In the genomic region with DNA sequence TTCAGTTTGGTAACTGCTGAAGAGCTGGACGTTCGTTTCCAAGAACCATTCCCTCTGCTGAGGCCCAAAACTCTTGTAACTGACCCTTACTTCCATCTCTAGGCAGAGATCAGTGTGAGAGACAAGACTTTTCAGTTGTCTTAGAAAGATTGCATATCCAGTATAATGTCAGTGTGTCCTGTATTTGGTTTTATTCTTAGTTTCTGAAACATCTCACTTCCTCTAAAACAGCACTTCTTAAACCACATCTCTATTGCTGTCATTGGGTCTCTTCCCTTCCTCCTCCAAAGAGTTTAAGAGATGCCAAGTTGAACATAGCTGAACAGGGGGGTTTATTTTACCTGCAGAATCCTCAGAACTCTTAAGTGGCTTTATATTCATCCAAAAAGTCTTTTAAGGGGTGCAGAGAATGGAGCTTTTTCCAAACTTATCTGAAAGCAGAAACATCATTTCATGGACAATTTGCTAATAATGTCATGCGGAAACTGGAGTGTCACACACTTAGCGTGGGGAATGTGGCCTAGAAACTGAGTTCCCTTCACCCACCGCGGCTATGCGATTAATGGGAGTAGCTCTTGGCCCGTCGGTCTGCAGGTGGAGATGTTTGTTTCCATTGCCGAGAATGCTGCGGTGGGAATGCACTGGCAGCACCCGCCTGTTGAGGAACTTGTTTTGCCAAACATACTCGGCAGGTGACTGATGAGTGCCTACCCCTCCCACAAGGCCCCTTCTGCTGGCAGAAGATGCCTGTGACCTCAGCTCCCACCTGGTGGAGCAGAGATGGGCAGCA, we compare ENCODE assay signal across 11 cellular contexts.
DNase-seq lines count a peak whose midpoint lies in the region; ATAC-seq and TF ChIP-seq lines count a peak whose summit lies in the region.
"Had no signal": no experiment of that assay in that cellular context is flagged by ENCODE, and none has a peak within 500 bp of the region (broad histone marks: within the 10 kb centered on the region; RNA-seq: fewer than 3 reads in every experiment).

No MANE protein-coding gene starts in this region.

- no peak for TF ChIP-seq CTCF in esophagus squamous epithelium (IDR thresholded peaks at IDR 0.05)

- WGBS in esophagus squamous epithelium, 2 donors, result 78 to 80% methylated on average over 12 to 13 of the region's 13 CpGs

- TF ChIP-seq POLR2A in esophagus squamous epithelium (IDR thresholded peaks at IDR 0.05), result no peak

- no peaks in the 10 kb centered on the region for H3K36me3 ChIP-seq in esophagus squamous epithelium
- H3K36me3 ChIP-seq: HAP-1 had no signal

- no peaks in the 10 kb centered on the region for H3K9me3 ChIP-seq in esophagus squamous epithelium
- H3K9me3 ChIP-seq: HAP-1 had no signal

- peak; percentile 66 for DNase-seq in CD1c-positive myeloid dendritic cell (ENCODE audit: extremely low spot score)
- DNase-seq in OCI-M1 (lab: John Stamatoyannopoulos, UW), result peak; percentile 6
- DNase-seq in A172 (ENCODE audit: low spot score), result no peak
- DNase-seq in esophagus squamous epithelium (lab: John Stamatoyannopoulos, UW), result no peak
- no peak for DNase-seq in NCI-H2227 treated with DMSO at 0.1 percent for 48 hours (lab: John Stamatoyannopoulos, UW)
- no peak for DNase-seq in NCI-H146 (lab: John Stamatoyannopoulos, UW)
- DNase-seq: NCI-H2029 treated with DMSO at 0.1 percent for 48 hours; stimulated activated CD4-positive, alpha-beta T cell treated with anti-CD3 and anti-CD28 coated beads, Interleukin-2, amount 100 ng/mL, for 48 hours had no signal

- H3K27me3 ChIP-seq in esophagus squamous epithelium, result peaks cover 0 to 22% (median 0%) of the 10 kb centered on the region in 4 donors

- ATAC-seq in GM19351 (IDR thresholded peaks at IDR 0.05; ENCODE audit: unreplicated experiment) (peak; percentile 76), HG03025 (IDR thresholded peaks at IDR 0.05; ENCODE audit: low FRiP score, unreplicated experiment) (peak; percentile 70)

- H3K4me1 ChIP-seq in esophagus squamous epithelium, result peaks cover 3 to 19% (median 7%) of the 10 kb centered on the region in 3 donors
- H3K4me1 ChIP-seq: HAP-1 had no signal

- H3K27ac ChIP-seq in esophagus squamous epithelium, result no peak overlapping the region

- H3K4me3 ChIP-seq in esophagus squamous epithelium, result no peak overlapping the region
- H3K4me3 ChIP-seq: HAP-1 had no signal

- intact Hi-C loops in esophagus squamous epithelium (cut with DNase I), result loop anchor here (10.0 kb wide), 1 partner anchor 723 kb away; a partner anchor contains a TSS

Comparison
In these comparisons a context has a peak if more than half of its experiments do, and no peak if none do; other contexts are left out.
1. DNase-seq: peak in CD1c-positive myeloid dendritic cell (single experiment) and OCI-M1 (single experiment); none in A172 (single experiment), esophagus squamous epithelium (single experiment), NCI-H2227 treated with DMSO at 0.1 percent for 48 hours (single experiment) and NCI-H146 (single experiment).